Comparison of ENCODE assay signal across 1 cellular context in genomic region chr21:41816583-41817165, GRCh38.
TF ChIP-seq lines count a peak whose summit lies in the region.

No MANE protein-coding gene starts in this region.

TF ChIP-seq in HepG2, 621 proteins besides CTCF, POLR2A, EP300 and RAD21 (continued from another document):
- TF ChIP-seq ZNF598 (CRISPR knock-in tag; IDR thresholded peaks at IDR 0.05; ENCODE audit: borderline replicate concordance) = no peak
- TF ChIP-seq SMC3 (IDR thresholded peaks at IDR 0.05; ENCODE audit: low read length) = 0 out of 2 replicates have a peak, but pooled peaks have one; percentile 24
- no peak for TF ChIP-seq HOXA3 (CRISPR knock-in tag; IDR thresholded peaks at IDR 0.05)
- no peak for TF ChIP-seq SP4 (CRISPR knock-in tag; IDR thresholded peaks at IDR 0.05)
- no peak for TF ChIP-seq ZIK1 (CRISPR knock-in tag; IDR thresholded peaks at IDR 0.05; ENCODE audit: borderline replicate concordance, low read depth)
- TF ChIP-seq ZFP90 (CRISPR knock-in tag; IDR thresholded peaks at IDR 0.05; ENCODE audit: borderline replicate concordance) = no peak
- TF ChIP-seq ZFX (CRISPR knock-in tag; IDR thresholded peaks at IDR 0.05; ENCODE audit: low read depth) = no peak
- TF ChIP-seq HDAC1 (CRISPR knock-in tag; IDR thresholded peaks at IDR 0.05) = no peak
- TF ChIP-seq TOPORS (CRISPR knock-in tag; IDR thresholded peaks at IDR 0.05) = no peak
- no peak for TF ChIP-seq SRF (IDR thresholded peaks at IDR 0.05; ENCODE audit: low read depth, low read length)
